1 cellular context compared by ENCODE assay signal in the genomic region with DNA sequence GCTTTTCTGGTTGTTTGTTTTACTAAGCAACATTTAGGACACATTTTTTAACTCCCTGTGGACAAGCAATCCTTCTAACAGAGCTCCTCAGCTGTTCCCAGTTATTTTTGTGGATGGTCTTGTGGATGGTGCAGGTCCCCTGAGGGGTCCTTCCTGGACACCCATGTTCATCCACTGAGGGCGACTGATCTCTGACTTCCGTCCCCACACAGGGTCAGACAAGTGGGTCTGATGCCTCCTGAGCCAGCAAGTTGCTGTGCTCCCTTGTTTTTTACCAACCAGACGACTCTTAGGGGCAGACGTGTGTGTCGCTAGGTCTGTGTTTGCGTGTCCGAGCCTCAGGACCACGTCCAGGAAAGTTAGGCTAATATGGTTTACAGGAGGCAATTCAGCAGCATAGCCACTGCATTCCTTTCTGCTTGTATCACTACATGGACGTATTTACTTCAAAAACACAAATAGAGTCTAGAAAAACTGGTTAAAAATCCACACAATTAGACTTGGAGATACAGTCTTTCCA.
TF ChIP-seq lines count a peak whose summit lies in the region.

No MANE protein-coding gene starts in this region.

TF ChIP-seq in IMR-90, 13 proteins besides CTCF, POLR2A, EP300 and RAD21:
- TF ChIP-seq RCOR1 (IDR thresholded peaks at IDR 0.05; ENCODE audit: insufficient replicate concordance, low read length) (no peak), MXI1 (IDR thresholded peaks at IDR 0.05; ENCODE audit: borderline replicate concordance, low read depth, low read length) (no peak), SMC3 (IDR thresholded peaks at IDR 0.05; ENCODE audit: low read depth, low read length) (no peak), MAFK (IDR thresholded peaks at IDR 0.05; ENCODE audit: low read depth, low read length) (no peak), RFX5 (IDR thresholded peaks at IDR 0.05; ENCODE audit: low read depth, low read length) (no peak), ELK1 (IDR thresholded peaks at IDR 0.05; ENCODE audit: borderline replicate concordance, low read depth, low read length) (no peak), FOS (IDR thresholded peaks at IDR 0.05; ENCODE audit: low read depth, low read length) (no peak)
